ENCODE assay signal across 12 cellular contexts in the genomic region with DNA sequence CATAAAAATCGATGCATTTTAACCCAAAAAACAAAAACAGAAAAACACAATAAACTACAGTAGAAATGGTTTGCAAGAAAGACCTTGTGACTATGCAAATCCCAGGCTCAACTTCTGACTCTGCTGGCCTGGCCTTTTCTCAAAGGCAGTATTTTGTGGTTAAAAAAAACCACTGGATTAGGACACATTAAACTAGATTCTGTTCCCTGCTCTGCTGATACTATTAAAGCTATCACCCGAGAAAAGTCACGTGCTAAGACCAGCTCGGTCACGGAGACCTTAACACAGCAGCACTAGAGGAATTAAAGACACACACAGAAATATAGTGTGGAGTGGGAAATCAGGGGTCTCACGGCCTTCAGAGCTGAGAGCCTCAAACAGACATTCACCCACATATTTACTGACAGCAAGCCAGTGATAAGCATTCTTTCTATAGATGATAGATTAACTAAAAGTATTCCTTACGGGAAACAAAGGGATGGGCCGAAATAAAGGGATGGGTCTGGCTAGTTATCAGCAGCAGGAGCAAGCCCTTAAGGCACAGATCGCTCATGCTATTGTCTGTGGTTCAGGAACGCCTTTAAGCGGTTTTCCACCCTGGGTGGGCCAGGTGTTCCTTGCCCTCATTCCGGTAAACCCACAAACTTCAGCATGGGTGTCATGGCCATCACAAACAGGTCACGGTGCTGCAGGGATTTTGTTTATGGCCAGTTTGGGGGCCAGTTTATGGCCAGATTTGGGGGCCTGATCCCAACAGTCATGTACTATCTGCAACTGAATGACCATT. TPM values are rescaled to one million over a fixed set of nuclear protein-coding genes. Genes with fewer than 3 reads are reported as not detected.
A peak's percentile ranks its signal among the peaks of the same experiment; 100 is the strongest.
DNase-seq lines count a peak whose midpoint lies in the region; ATAC-seq and TF ChIP-seq lines count a peak whose summit lies in the region.
"Had no signal": no experiment of that assay in that cellular context is flagged by ENCODE, and none has a peak within 500 bp of the region (broad histone marks: within the 10 kb centered on the region; RNA-seq: fewer than 3 reads in every experiment).

No MANE protein-coding gene starts in this region.

- 93% methylated on average over 12 of the region's 13 CpGs for WGBS in mesenchymal stem cell
- 73 to 78% methylated on average over 13 of the region's 13 CpGs for whole genome bisulfite sequencing in body of pancreas, 2 donors

- ATAC-seq in GM18520 (IDR thresholded peaks at IDR 0.05; ENCODE audit: unreplicated experiment) (no peak), body of pancreas (no peak)

- no peak overlapping the region for H2BK15ac ChIP-seq in mesenchymal stem cell (ENCODE audit: low read depth, poor library complexity, severe bottlenecking)

- H2BK5ac ChIP-seq in mesenchymal stem cell (ENCODE audit: low read depth, low read length, poor library complexity, severe bottlenecking): no peak overlapping the region

- no peak overlapping the region for H3K4ac ChIP-seq in mesenchymal stem cell (ENCODE audit: low read depth in 1 of 2, low read length in 2 of 2)

- intact Hi-C loops in body of pancreas (cut with DNase I): no loop called here

- H3K18ac ChIP-seq in mesenchymal stem cell (ENCODE audit: low read depth in 1 of 2, low read length in 2 of 2): no peak overlapping the region

- no peak overlapping the region for H3K14ac ChIP-seq in mesenchymal stem cell (ENCODE audit: low read length in 2 of 2)

- no peak overlapping the region for H3K4me3 ChIP-seq in astrocyte of the spinal cord (ENCODE audit: low read depth, low read length)
- no peak overlapping the region for H3K4me3 ChIP-seq in mesenchymal stem cell (ENCODE audit: insufficient read depth in 1 of 2, low read depth in 1 of 2, low read length in 2 of 2)
- no peak overlapping the region for H3K4me3 ChIP-seq in body of pancreas

- peaks cover 6 to 50% of the 10 kb centered on the region in 2 experiments for H3K36me3 ChIP-seq in mesenchymal stem cell (ENCODE audit: control insufficient read depth in 1 of 2, insufficient read depth in 2 of 2, low read depth in 1 of 2, low read length in 2 of 2)
- no peaks in the 10 kb centered on the region for H3K36me3 ChIP-seq in body of pancreas (replicated peaks in 1 of 2; ENCODE audit: insufficient read depth in 1 of 2, low read depth in 2 of 2)

- H3K23ac ChIP-seq in mesenchymal stem cell (ENCODE audit: low read length in 2 of 2): no peak overlapping the region

- H2BK120ac ChIP-seq in mesenchymal stem cell (ENCODE audit: low read depth, low read length): no peak overlapping the region

- H4K91ac ChIP-seq in mesenchymal stem cell (ENCODE audit: low read length): no peak overlapping the region

- in situ Hi-C loops in astrocyte of the spinal cord (cut with HindIII; ENCODE audit: low sequenced_read_pairs): no loop called here

- peaks cover 3% of the 10 kb centered on the region for H3K4me1 ChIP-seq in mesenchymal stem cell (ENCODE audit: control insufficient read depth, insufficient read depth, low read depth, low read length)
- no peaks in the 10 kb centered on the region for H3K4me1 ChIP-seq in body of pancreas
- H3K4me1 ChIP-seq: parathyroid adenoma had no signal

- peaks cover 7% of the 10 kb centered on the region for H3K79me1 ChIP-seq in mesenchymal stem cell (replicated peaks; ENCODE audit: low read length, poor library complexity, severe bottlenecking)

- H3K27me3 ChIP-seq in mesenchymal stem cell (ENCODE audit: control insufficient read depth in 1 of 2, insufficient read depth in 1 of 2, low read length in 2 of 2) (no peaks in the 10 kb centered on the region), body of pancreas (no peaks in the 10 kb centered on the region)

- no peak for TF ChIP-seq POLR2A in body of pancreas (IDR thresholded peaks at IDR 0.05)

- no peak overlapping the region for H2BK12ac ChIP-seq in mesenchymal stem cell (ENCODE audit: low read length in 2 of 2)

- no peak overlapping the region for H4K8ac ChIP-seq in mesenchymal stem cell (ENCODE audit: low read length)

- H3K9ac ChIP-seq in mesenchymal stem cell (ENCODE audit: low read length): peak overlapping the region; percentile 46
- H3K9ac ChIP-seq: parathyroid adenoma had no signal

- peak; percentile 14 for DNase-seq in A172 (ENCODE audit: low spot score)
- peak; percentile 70 for DNase-seq in LHCN-M2 (ENCODE audit: low read depth)
- peak; percentile 18 for DNase-seq in astrocyte of the spinal cord (ENCODE audit: low read depth, low spot score)
- peak; percentile 19 for DNase-seq in mesenchymal stem cell
- DNase-seq in NCI-H510A treated with DMSO at 0.1 percent for 48 hours (lab: John Stamatoyannopoulos, UW): no peak
- DNase-seq in HT-29 (ENCODE audit: low spot score): no peak
- DNase-seq in body of pancreas: no peak
- DNase-seq: activated B cell treated with CpG ODN at 0.5 μM for 24 hours, substantia nigra had no signal

- H3K9me3 ChIP-seq in mesenchymal stem cell (ENCODE audit: control insufficient read depth, low read length) (no peaks in the 10 kb centered on the region), body of pancreas (no peaks in the 10 kb centered on the region)

- H3K4me2 ChIP-seq in mesenchymal stem cell (ENCODE audit: low read length, poor library complexity, severe bottlenecking): peak overlapping the region; percentile 16

- no peak overlapping the region for H2AFZ ChIP-seq in mesenchymal stem cell (ENCODE audit: low read depth, low read length)
- H2AFZ ChIP-seq: parathyroid adenoma had no signal

- no peak overlapping the region for H2AK5ac ChIP-seq in mesenchymal stem cell (ENCODE audit: low read length, severe bottlenecking)

- H3K27ac ChIP-seq in mesenchymal stem cell (ENCODE audit: low read length, poor library complexity, severe bottlenecking): peak overlapping the region; percentile 29
- no peak overlapping the region for H3K27ac ChIP-seq in body of pancreas
- H3K27ac ChIP-seq: parathyroid adenoma, RWPE1 had no signal

- TF ChIP-seq CTCF in astrocyte of the spinal cord (IDR thresholded peaks at IDR 0.05; ENCODE audit: low read depth, low read length) (no peak), body of pancreas (IDR thresholded peaks at IDR 0.05) (no peak)

RNA-seq across cellular contexts. Expression of gene CBR4, which starts 16.1 kb away (rescaled TPM):
- 25.2 and 26.9 TPM in 2 replicates for total RNA-seq in A172 (2014; rRNA removed; shearing (Covaris generic))
- 11.9 and 14.5 TPM in 2 replicates for total RNA-seq in LHCN-M2 (2014; rRNA removed)
- polyA plus RNA-seq in LHCN-M2 (2012): 2.8 TPM
- 6.7 TPM for polyA plus RNA-seq in mesenchymal stem cell (2013, experiment 1 of 2)
- 6.3 TPM for polyA plus RNA-seq in mesenchymal stem cell (2013, experiment 2 of 2)
- 5.4 and 6.1 TPM in 2 replicates for total RNA-seq in HT-29 (2014; rRNA removed; shearing (Covaris generic))
- 10 to 100 TPM; 24.1 to 24.4 TPM for total RNA-seq in body of pancreas

Comparison
In these comparisons a context has a peak if more than half of its experiments do, and no peak if none do; other contexts are left out.
1. DNase-seq: peak in A172 (single experiment), LHCN-M2 (single experiment), astrocyte of the spinal cord (single experiment) and mesenchymal stem cell (single experiment); none in NCI-H510A treated with DMSO at 0.1 percent for 48 hours (single experiment), HT-29 (single experiment) and body of pancreas (0 of 4).